8 cellular contexts compared by ENCODE assay signal in genomic region chr17:63549946-63550815, GRCh38. TPM values are rescaled to one million over a fixed set of nuclear protein-coding genes. Genes with fewer than 3 reads are reported as not detected.
A peak's percentile ranks its signal among the peaks of the same experiment; 100 is the strongest.
DNase-seq lines count a peak whose midpoint lies in the region; ATAC-seq lines count a peak whose summit lies in the region.

Gene DCAF7 (plus strand): TSS chr17:63550477. CDS start chr17:63550678, 201 bp downstream.

- DNase-seq in COLO668 (lab: John Stamatoyannopoulos, UW; ENCODE audit: unreplicated experiment), result peak; percentile 96
- peak; percentile 99 for DNase-seq in HT1080 (ENCODE audit: low read depth)
- peak; percentile 99 for DNase-seq in NOMO-1 treated with DMSO at 0.1 percent for 48 hours (lab: John Stamatoyannopoulos, UW; ENCODE audit: unreplicated experiment)
- peak; percentile 99 to 100 for DNase-seq in activated CD8-positive, alpha-beta memory T cell treated with anti-CD3 and anti-CD28 coated beads for 4 hours (ENCODE audit: low read depth in 2 of 2)
- peak; percentile 99 to 100 (median 99) for DNase-seq in effector memory CD8-positive, alpha-beta T cell
- peak; percentile 96 to 99 for DNase-seq in memory B cell (ENCODE audit: low spot score in 2 of 2)
- DNase-seq in stimulated activated CD8-positive, alpha-beta memory T cell treated with anti-CD3 and anti-CD28 coated beads, Interleukin-12 subunit alpha, Interleukin-12 subunit beta, amount 100 ng/mL, for 24 hours (ENCODE audit: extremely low read depth), result peak; percentile 99

- H3K4me3 Mint-ChIP-seq in effector memory CD8-positive, alpha-beta T cell, result peak within 1 kb of the TSS; percentile 98 to 99
- H3K4me3 Mint-ChIP-seq in memory B cell, result peak within 1 kb of the TSS; percentile 96

- peaks cover 38 to 42% of the 10 kb centered on the region in 2 donors for H3K4me1 Mint-ChIP-seq in effector memory CD8-positive, alpha-beta T cell (ENCODE audit: low read depth in 2 of 2)
- H3K4me1 Mint-ChIP-seq in memory B cell, result peaks cover 29% of the 10 kb centered on the region

- H3K36me3 Mint-ChIP-seq in effector memory CD8-positive, alpha-beta T cell (ENCODE audit: insufficient read depth), result peaks cover 17% of the 10 kb centered on the region
- H3K36me3 Mint-ChIP-seq in memory B cell, result no peaks in the 10 kb centered on the region

- peak; percentile 94 for ATAC-seq in GM21360 (IDR thresholded peaks at IDR 0.05; ENCODE audit: unreplicated experiment)
- peak; percentile 94 for ATAC-seq in effector memory CD8-positive, alpha-beta T cell (replicated peaks)
- peak; percentile 91 for ATAC-seq in memory B cell (ENCODE audit: low read depth)

- H3K9me3 Mint-ChIP-seq in effector memory CD8-positive, alpha-beta T cell, result no peaks in the 10 kb centered on the region
- H3K9me3 Mint-ChIP-seq in memory B cell, result no peaks in the 10 kb centered on the region

- H3K27ac Mint-ChIP-seq in effector memory CD8-positive, alpha-beta T cell, result peak within 1 kb of the TSS; percentile 96 to 98
- peak within 1 kb of the TSS; percentile 92 for H3K27ac Mint-ChIP-seq in memory B cell

- H3K27me3 Mint-ChIP-seq in effector memory CD8-positive, alpha-beta T cell, result no peaks in the 10 kb centered on the region
- H3K27me3 Mint-ChIP-seq in memory B cell, result no peaks in the 10 kb centered on the region

RNA-seq across cellular contexts. Expression of gene DCAF7, which starts in this region (rescaled TPM):
- 28.0 and 37.1 TPM in 2 replicates for total RNA-seq in HT1080 (2014; rRNA removed; shearing (Covaris generic))
- 58.3 TPM in 2 replicates for polyA plus RNA-seq in HT1080 (2015; cell fraction: cytosol; rRNA removed)
- polyA plus RNA-seq in HT1080 (2015; cell fraction: nucleus; rRNA removed), result 84.6 and 86.5 TPM in 2 replicates

Comparison
In these comparisons a context has a peak if more than half of its experiments do, and no peak if none do; other contexts are left out.
1. Peak in every context shown above with its lines: DNase-seq and ATAC-seq.